9 cellular contexts compared by ENCODE assay signal in genomic region chr3:11847607-11848006, GRCh38. TPM values are rescaled to one million over a fixed set of nuclear protein-coding genes. Genes with fewer than 3 reads are reported as not detected.
DNase-seq lines count a peak whose midpoint lies in the region; ATAC-seq and TF ChIP-seq lines count a peak whose summit lies in the region.
"Had no signal": no experiment of that assay in that cellular context is flagged by ENCODE, and none has a peak within 500 bp of the region (broad histone marks: within the 10 kb centered on the region; RNA-seq: fewer than 3 reads in every experiment).

No MANE protein-coding gene starts in this region.

- peaks cover 4 to 30% (median 25%) of the 10 kb centered on the region in 9 donors for H3K4me1 ChIP-seq in heart right ventricle
- peaks cover 2 to 21% (median 16%) of the 10 kb centered on the region in 4 donors for H3K4me1 ChIP-seq in transverse colon

- TF ChIP-seq CTCF in heart right ventricle (IDR thresholded peaks at IDR 0.05) (no peak), kidney epithelial cell (IDR thresholded peaks at IDR 0.05; ENCODE audit: insufficient read depth, low read length, poor library complexity, severe bottlenecking) (peak; percentile 10), transverse colon (IDR thresholded peaks at IDR 0.05) (no peak)

- intact Hi-C loops in heart right ventricle (cut with DNase I) (loop anchor here in 1 of 10 donors (10.0 kb wide), 1 partner anchor 707 kb away; the partner anchor contains the start of gene MKRN2), left cardiac atrium (cut with DNase I) (no loop called here), transverse colon (cut with DNase I; ENCODE audit: low total_unique reads) (no loop called here)

- in situ Hi-C loops in transverse colon (cut with MboI; ENCODE audit: low pct_ligation_motif_present in 1 of 4, low pct_unique_long_range_greater_than_20kb in 1 of 4, low sequenced_read_pairs in 3 of 4) = no loop called here

- ATAC-seq in heart right ventricle (no peak), left cardiac atrium (no peak), GM19395 (IDR thresholded peaks at IDR 0.05; ENCODE audit: unreplicated experiment) (no peak)

- TF ChIP-seq EP300 in transverse colon (IDR thresholded peaks at IDR 0.05; ENCODE audit: low read depth) = no peak

- 89 to 95% methylated on average over 1 of the region's 1 CpG for WGBS in heart right ventricle, 2 donors
- 100% methylated on average over 1 of the region's 1 CpG for WGBS in transverse colon (ENCODE audit: low coverage in 1 of 2), 2 donors

- H3K27ac ChIP-seq in heart right ventricle (peak overlapping the region in 7 of 10 donors; percentile 80 to 96 (median 86)), transverse colon (peak overlapping the region in 3 of 4 donors; percentile 87 to 96 (median 91))

- H3K4me3 ChIP-seq in heart right ventricle (peak overlapping the region in 3 of 10 donors; percentile 76 to 89 (median 80)), kidney epithelial cell (ENCODE audit: low read depth, low read length) (no peak overlapping the region), transverse colon (no peak overlapping the region)

- no peaks in the 10 kb centered on the region for H3K27me3 ChIP-seq in heart right ventricle
- peaks cover 2% of the 10 kb centered on the region for H3K27me3 ChIP-seq in kidney epithelial cell (ENCODE audit: control insufficient read depth, insufficient read depth, low read length)
- H3K27me3 ChIP-seq in transverse colon = no peaks in the 10 kb centered on the region

- DNase-seq in heart right ventricle = no peak
- DNase-seq in left cardiac atrium = no peak
- DNase-seq in activated T-cell treated with anti-CD3 and anti-CD28 coated beads, Interleukin-2, amount 50 U/mL, for 48 hours = peak; percentile 31 to 34
- no peak for DNase-seq in kidney epithelial cell (ENCODE audit: low read depth)
- DNase-seq in transverse colon = no peak
- DNase-seq in amniotic stem cell (lab: John Stamatoyannopoulos, UW) = no peak
- no peak for DNase-seq in AG08396 (ENCODE audit: low spot score)
- DNase-seq: hippocampal formation had no signal

- H3K36me3 ChIP-seq in heart right ventricle (peaks cover 0 to 23% (median 13%) of the 10 kb centered on the region in 9 donors), kidney epithelial cell (ENCODE audit: control insufficient read depth, insufficient read depth, low read length) (peaks cover 1% of the 10 kb centered on the region), transverse colon (peaks cover 0 to 14% (median 0%) of the 10 kb centered on the region in 4 donors)

- no peak for TF ChIP-seq POLR2A in transverse colon (IDR thresholded peaks at IDR 0.05)

- H3K9me3 ChIP-seq in heart right ventricle (no peaks in the 10 kb centered on the region), transverse colon (no peaks in the 10 kb centered on the region)

RNA-seq across cellular contexts. Expression of gene TAMM41, which starts 0.9 kb away (rescaled TPM):
- total RNA-seq in heart right ventricle (10 to 100 TPM in 5 of 10 donors, 1 to 10 TPM in 5; 8.1 to 12.2 (median 10.2) TPM), left cardiac atrium (10 to 100 TPM in 1 of 2 donors, 1 to 10 TPM in 1; 9.4 to 10.4 TPM), kidney epithelial cell (8.6 and 11.0 TPM in 2 replicates), transverse colon (10 to 100 TPM in 3 of 4 donors, 1 to 10 TPM in 1; 4.9 to 29.9 (median 19.1) TPM)
- 10 to 100 TPM in 1 of 2 donors, 1 to 10 TPM in 1; 9.3 to 13.0 TPM for polyA plus RNA-seq in heart right ventricle

Comparison
In these comparisons a context has a peak if more than half of its experiments do, and no peak if none do; other contexts are left out.
1. DNase-seq: peak in activated T-cell treated with anti-CD3 and anti-CD28 coated beads, Interleukin-2, amount 50 U/mL, for 48 hours (2 of 2); none in heart right ventricle (0 of 2), left cardiac atrium (single experiment), kidney epithelial cell (single experiment), transverse colon (single experiment), amniotic stem cell (single experiment) and AG08396 (single experiment).